In the genomic region with DNA sequence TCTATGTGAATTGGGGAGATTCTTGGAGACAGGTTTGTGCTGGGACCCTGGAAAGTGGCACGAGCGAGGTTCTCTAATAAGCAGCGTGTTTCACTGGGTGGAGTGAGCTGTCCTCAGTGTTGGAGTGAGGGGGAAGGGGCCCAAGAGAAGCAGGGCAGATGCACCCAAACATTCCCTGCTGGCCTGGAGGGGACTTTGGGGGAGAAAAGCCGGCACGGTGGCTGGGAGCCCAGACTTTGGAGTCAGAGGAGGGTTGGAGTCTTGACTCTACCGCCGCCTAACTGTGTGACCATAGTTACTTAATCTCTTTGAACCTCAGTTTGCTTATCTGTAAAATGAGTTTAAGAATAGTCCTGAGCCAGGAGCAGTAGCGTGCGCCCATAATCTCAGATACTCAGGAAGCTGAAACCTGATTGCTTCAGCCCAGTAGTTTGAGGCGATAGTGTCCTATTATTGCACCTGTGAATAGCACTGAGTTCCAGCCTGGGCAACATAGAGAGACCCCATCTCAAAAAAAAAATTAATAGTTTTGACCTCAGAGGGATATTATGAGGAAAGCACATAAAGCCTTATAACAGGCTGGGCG, we compare ENCODE assay signal across 11 cellular contexts. TPM values are rescaled to one million over a fixed set of nuclear protein-coding genes. Genes with fewer than 3 reads are reported as not detected.
DNase-seq lines count a peak whose midpoint lies in the region; ATAC-seq, FAIRE-seq and TF ChIP-seq lines count a peak whose summit lies in the region.
"Had no signal": no experiment of that assay in that cellular context is flagged by ENCODE, and none has a peak within 500 bp of the region (broad histone marks: within the 10 kb centered on the region; RNA-seq: fewer than 3 reads in every experiment).

No MANE protein-coding gene starts in this region.

- in situ Hi-C loops in gastrocnemius medialis (cut with MboI; ENCODE audit: low sequenced_read_pairs in 4 of 4), result loop anchor here in 1 of 4 donors (10.0 kb wide), 1 partner anchor 96 kb away; a partner anchor contains a TSS

- peaks cover 0 to 4% of the 10 kb centered on the region in 2 donors for H3K36me3 Mint-ChIP-seq in CD14-positive monocyte
- H3K36me3 Mint-ChIP-seq in astrocyte (ENCODE audit: low read depth, unreplicated experiment), result no peaks in the 10 kb centered on the region
- H3K36me3 Mint-ChIP-seq in activated T-helper 2 cell treated with anti-CD3 and anti-CD28 coated beads, Interferon-gamma antibody, Interleukin-2, Interleukin-4, amounts not matched to agents 10 μg/mL and 5 μg/mL and 100 μg/mL, durations not matched to agents 14 hours and 24 hours and 36 hours (ENCODE audit: low read depth), result no peaks in the 10 kb centered on the region
- H3K36me3 Mint-ChIP-seq: IgD-negative memory B cell had no signal

- ATAC-seq in gastrocnemius medialis, result no peak

- H3K9me3 Mint-ChIP-seq in CD14-positive monocyte (no peaks in the 10 kb centered on the region), astrocyte (ENCODE audit: unreplicated experiment) (no peaks in the 10 kb centered on the region)
- H3K9me3 Mint-ChIP-seq in activated T-helper 2 cell treated with anti-CD3 and anti-CD28 coated beads, Interferon-gamma antibody, Interleukin-2, Interleukin-4, amounts not matched to agents 10 μg/mL and 5 μg/mL and 100 μg/mL, durations not matched to agents 14 hours and 24 hours and 36 hours, result no peaks in the 10 kb centered on the region
- H3K9me3 Mint-ChIP-seq: IgD-negative memory B cell had no signal

- H3K79me2 ChIP-seq in astrocyte (ENCODE audit: insufficient read depth, low read length), result no peaks in the 10 kb centered on the region

- H3K9me3 ChIP-seq in astrocyte (ENCODE audit: insufficient read depth, low read depth, low read length), result no peaks in the 10 kb centered on the region
- no peaks in the 10 kb centered on the region for H3K9me3 ChIP-seq in iPS-20b (ENCODE audit: insufficient read depth, low read depth, low read length)
- no peaks in the 10 kb centered on the region for H3K9me3 ChIP-seq in gastrocnemius medialis

- no peaks in the 10 kb centered on the region for H4K20me1 ChIP-seq in astrocyte (ENCODE audit: insufficient read depth, low read length)

- DNase-seq in CD14-positive monocyte (ENCODE audit: low spot score) (no peak), astrocyte (ENCODE audit: low read depth) (no peak), gastrocnemius medialis (no peak), NCI-H446 (lab: John Stamatoyannopoulos, UW) (no peak), dermis blood vessel endothelial cell (no peak), NCI-H1417 treated with DMSO at 0.1 percent for 48 hours (lab: John Stamatoyannopoulos, UW) (no peak)
- DNase-seq in activated T-helper 2 cell treated with anti-CD3 and anti-CD28 coated beads, Interferon-gamma antibody, Interleukin-2, Interleukin-4, amounts not matched to agents 10 μg/mL and 5 μg/mL and 100 μg/mL, durations not matched to agents 14 hours and 24 hours and 36 hours (ENCODE audit: low spot score), result no peak
- DNase-seq: NCI-H748 treated with DMSO at 0.1 percent for 48 hours had no signal

- H3K27me3 ChIP-seq in astrocyte (ENCODE audit: insufficient read depth, low read length) (no peaks in the 10 kb centered on the region), iPS-20b (ENCODE audit: insufficient read depth, low read length) (no peaks in the 10 kb centered on the region), gastrocnemius medialis (no peaks in the 10 kb centered on the region)

- H3K27me3 Mint-ChIP-seq in CD14-positive monocyte (ENCODE audit: low read depth in 3 of 3), result peaks cover 0 to 2% (median 1%) of the 10 kb centered on the region in 3 donors
- H3K27me3 Mint-ChIP-seq in astrocyte (ENCODE audit: low read depth, unreplicated experiment), result peaks cover 4% of the 10 kb centered on the region
- H3K27me3 Mint-ChIP-seq in activated T-helper 2 cell treated with anti-CD3 and anti-CD28 coated beads, Interferon-gamma antibody, Interleukin-2, Interleukin-4, amounts not matched to agents 10 μg/mL and 5 μg/mL and 100 μg/mL, durations not matched to agents 14 hours and 24 hours and 36 hours (ENCODE audit: low read depth), result no peaks in the 10 kb centered on the region
- H3K27me3 Mint-ChIP-seq: IgD-negative memory B cell had no signal

- peaks cover 34% of the 10 kb centered on the region for H3K4me1 ChIP-seq in astrocyte (ENCODE audit: insufficient read depth, low read length)
- H3K4me1 ChIP-seq in iPS-20b (ENCODE audit: insufficient read depth, low read length), result peaks cover 12% of the 10 kb centered on the region; the same call in 1 of the 2 replicates
- H3K4me1 ChIP-seq in gastrocnemius medialis, result peaks cover 53 to 58% of the 10 kb centered on the region in 2 donors

- no peak overlapping the region for H3K27ac ChIP-seq in astrocyte (ENCODE audit: low read depth, low read length)
- no peak overlapping the region for H3K27ac ChIP-seq in iPS-20b (ENCODE audit: low read length)
- H3K27ac ChIP-seq in gastrocnemius medialis, result peak overlapping the region; percentile 75 to 80 (median 77)

- TF ChIP-seq CTCF in CD14-positive monocyte (IDR thresholded peaks at IDR 0.05), result no peak
- no peak for TF ChIP-seq CTCF in astrocyte (IDR thresholded peaks at IDR 0.05; ENCODE audit: insufficient read depth, low read depth, low read length)
- no peak for TF ChIP-seq CTCF in gastrocnemius medialis (IDR thresholded peaks at IDR 0.05 in 4 of 5, conservative IDR thresholded peaks at IDR 0.05 in 1 of 5)

- peaks cover 50% of the 10 kb centered on the region for H3K4me1 Mint-ChIP-seq in CD14-positive monocyte
- peaks cover 19% of the 10 kb centered on the region for H3K4me1 Mint-ChIP-seq in astrocyte (ENCODE audit: low read depth, unreplicated experiment)
- H3K4me1 Mint-ChIP-seq in activated T-helper 2 cell treated with anti-CD3 and anti-CD28 coated beads, Interferon-gamma antibody, Interleukin-2, Interleukin-4, amounts not matched to agents 10 μg/mL and 5 μg/mL and 100 μg/mL, durations not matched to agents 14 hours and 24 hours and 36 hours (ENCODE audit: low read depth), result peaks cover 11% of the 10 kb centered on the region

- H3K9ac ChIP-seq in astrocyte (ENCODE audit: low read length) (peak overlapping the region; percentile 54), iPS-20b (ENCODE audit: low read depth, low read length) (peak overlapping the region; percentile 79; the same call in 1 of the 2 replicates)

- H3K27ac Mint-ChIP-seq in CD14-positive monocyte (peak overlapping the region in 5 of 7 donors; percentile 40 to 85 (median 70)), astrocyte (ENCODE audit: unreplicated experiment) (no peak overlapping the region)
- no peak overlapping the region for H3K27ac Mint-ChIP-seq in activated T-helper 2 cell treated with anti-CD3 and anti-CD28 coated beads, Interferon-gamma antibody, Interleukin-2, Interleukin-4, amounts not matched to agents 10 μg/mL and 5 μg/mL and 100 μg/mL, durations not matched to agents 14 hours and 24 hours and 36 hours
- H3K27ac Mint-ChIP-seq: IgD-negative memory B cell had no signal

- H3K36me3 ChIP-seq in astrocyte (ENCODE audit: insufficient read depth, low read length), result no peaks in the 10 kb centered on the region
- H3K36me3 ChIP-seq in iPS-20b (ENCODE audit: insufficient read depth, low read depth, low read length), result no peaks in the 10 kb centered on the region
- no peaks in the 10 kb centered on the region for H3K36me3 ChIP-seq in gastrocnemius medialis

- H2AFZ ChIP-seq in astrocyte (ENCODE audit: low read depth, low read length), result peak overlapping the region; percentile 84

- H3K4me2 ChIP-seq in astrocyte (ENCODE audit: low read length), result peak overlapping the region; percentile 81

- peak overlapping the region; percentile 58 to 85 for H3K4me3 Mint-ChIP-seq in CD14-positive monocyte
- H3K4me3 Mint-ChIP-seq in astrocyte (ENCODE audit: unreplicated experiment), result peak overlapping the region; percentile 78
- no peak overlapping the region for H3K4me3 Mint-ChIP-seq in activated T-helper 2 cell treated with anti-CD3 and anti-CD28 coated beads, Interferon-gamma antibody, Interleukin-2, Interleukin-4, amounts not matched to agents 10 μg/mL and 5 μg/mL and 100 μg/mL, durations not matched to agents 14 hours and 24 hours and 36 hours (ENCODE audit: low read depth)

- H3K4me3 ChIP-seq in astrocyte (ENCODE audit: insufficient read depth, low read depth, low read length) (no peak overlapping the region), iPS-20b (ENCODE audit: low read length) (peak overlapping the region; percentile 60; the same call in 1 of the 2 replicates), gastrocnemius medialis (peak overlapping the region; percentile 45 to 51 (median 48))

- TF ChIP-seq POLR2A in gastrocnemius medialis (IDR thresholded peaks at IDR 0.05), result no peak

- intact Hi-C loops in CD14-positive monocyte (cut with micrococcal nuclease) (no loop called here), gastrocnemius medialis (cut with DNase I; ENCODE audit: low total_unique reads) (loop anchor here (1.0 kb wide), 1 partner anchor 97 kb away; no protein-coding TSS in a partner anchor)
- intact Hi-C loops in activated T-helper 2 cell treated with anti-CD3 and anti-CD28 coated beads, Interferon-gamma antibody, Interleukin-2, Interleukin-4, amounts not matched to agents 10 μg/mL and 5 μg/mL and 100 μg/mL, durations not matched to agents 14 hours and 24 hours and 36 hours (cut with micrococcal nuclease), result no loop called here

- FAIRE-seq in astrocyte (lab: Jason Lieb, UNC), result no peak
- FAIRE-seq: keratinocyte had no signal

RNA-seq across cellular contexts. Expression of a gene that starts 0.6 kb away (rescaled TPM):
- 1 to 10 TPM; 4.4 to 9.3 TPM for polyA plus RNA-seq in CD14-positive monocyte
- total RNA-seq in astrocyte, result 9.8 and 11.2 TPM in 2 replicates
- total RNA-seq in gastrocnemius medialis, result 10 to 100 TPM in 3 of 4 donors, 1 to 10 TPM in 1; 7.9 to 16.3 (median 12.1) TPM
- total RNA-seq in dermis blood vessel endothelial cell, result 34.7 and 36.6 TPM in 2 replicates
- total RNA-seq in activated T-helper 2 cell treated with anti-CD3 and anti-CD28 coated beads, Interferon-gamma antibody, Interleukin-2, Interleukin-4, amounts not matched to agents 10 μg/mL and 5 μg/mL and 100 μg/mL, durations not matched to agents 14 hours and 24 hours and 36 hours, result 10.8 and 11.4 TPM in 2 replicates

RNA-seq across cellular contexts. Expression of a gene that starts 9.8 kb away (rescaled TPM):
- 10 to 100 TPM; 13.1 to 20.5 TPM for polyA plus RNA-seq in CD14-positive monocyte
- total RNA-seq in astrocyte (40.8 and 42.2 TPM in 2 replicates), gastrocnemius medialis (10 to 100 TPM; 12.4 to 36.2 (median 27.9) TPM), dermis blood vessel endothelial cell (52.6 and 64.2 TPM in 2 replicates)
- total RNA-seq in activated T-helper 2 cell treated with anti-CD3 and anti-CD28 coated beads, Interferon-gamma antibody, Interleukin-2, Interleukin-4, amounts not matched to agents 10 μg/mL and 5 μg/mL and 100 μg/mL, durations not matched to agents 14 hours and 24 hours and 36 hours, result 23.2 and 24.5 TPM in 2 replicates

RNA-seq across cellular contexts. Expression of a gene that starts 11.5 kb away (rescaled TPM):
- polyA plus RNA-seq in CD14-positive monocyte, result 10 to 100 TPM in 1 of 2 donors, 1 to 10 TPM in 1; 6.4 to 12.2 TPM
- total RNA-seq in astrocyte (22.9 and 24.1 TPM in 2 replicates), gastrocnemius medialis (10 to 100 TPM; 39.4 to 47.9 (median 41.6) TPM), dermis blood vessel endothelial cell (29.8 and 33.6 TPM in 2 replicates)
- total RNA-seq in activated T-helper 2 cell treated with anti-CD3 and anti-CD28 coated beads, Interferon-gamma antibody, Interleukin-2, Interleukin-4, amounts not matched to agents 10 μg/mL and 5 μg/mL and 100 μg/mL, durations not matched to agents 14 hours and 24 hours and 36 hours, result 83.2 and 89.4 TPM in 2 replicates

RNA-seq across cellular contexts. Expression of a gene that starts 43.6 kb away (rescaled TPM):
- polyA plus RNA-seq in CD14-positive monocyte, result 1 to 10 TPM; 5.9 to 9.0 TPM
- total RNA-seq in astrocyte, result 40.0 and 47.0 TPM in 2 replicates
- total RNA-seq in gastrocnemius medialis, result 10 to 100 TPM in 1 of 4 donors, 1 to 10 TPM in 3; 4.7 to 11.5 (median 7.1) TPM
- 59.2 and 71.9 TPM in 2 replicates for total RNA-seq in dermis blood vessel endothelial cell
- total RNA-seq in activated T-helper 2 cell treated with anti-CD3 and anti-CD28 coated beads, Interferon-gamma antibody, Interleukin-2, Interleukin-4, amounts not matched to agents 10 μg/mL and 5 μg/mL and 100 μg/mL, durations not matched to agents 14 hours and 24 hours and 36 hours, result 158 and 161 TPM in 2 replicates

Comparison
In these comparisons a context has a peak if more than half of its experiments do, and no peak if none do; other contexts are left out.
1. H3K27ac Mint-ChIP-seq: peak in CD14-positive monocyte (5 of 7); none in astrocyte (single experiment) and activated T-helper 2 cell treated with anti-CD3 and anti-CD28 coated beads, Interferon-gamma antibody, Interleukin-2, Interleukin-4, amounts not matched to agents 10 μg/mL and 5 μg/mL and 100 μg/mL, durations not matched to agents 14 hours and 24 hours and 36 hours (single experiment).
2. H3K27ac ChIP-seq: peak in gastrocnemius medialis (4 of 4); none in astrocyte (single experiment) and iPS-20b (single experiment).